In genomic region chr1:206713070-206713469, GRCh38 we compare ENCODE assay signal across 1 cellular context.
TF ChIP-seq lines count a peak whose summit lies in the region.

No MANE protein-coding gene starts in this region.

TF ChIP-seq in H1, 55 proteins besides CTCF, POLR2A, EP300 and RAD21:
- no peak for TF ChIP-seq TBP (IDR thresholded peaks at IDR 0.05; ENCODE audit: low read depth, low read length)
- no peak for TF ChIP-seq CEBPB (IDR thresholded peaks at IDR 0.05; ENCODE audit: low read depth, low read length)
- TF ChIP-seq, protein P1, sequence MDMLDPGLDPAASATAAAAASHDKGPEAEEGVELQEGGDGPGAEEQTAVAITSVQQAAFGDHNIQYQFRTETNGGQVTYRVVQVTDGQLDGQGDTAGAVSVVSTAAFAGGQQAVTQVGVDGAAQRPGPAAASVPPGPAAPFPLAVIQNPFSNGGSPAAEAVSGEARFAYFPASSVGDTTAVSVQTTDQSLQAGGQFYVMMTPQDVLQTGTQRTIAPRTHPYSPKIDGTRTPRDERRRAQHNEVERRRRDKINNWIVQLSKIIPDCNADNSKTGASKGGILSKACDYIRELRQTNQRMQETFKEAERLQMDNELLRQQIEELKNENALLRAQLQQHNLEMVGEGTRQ (IDR thresholded peaks at IDR 0.05; ENCODE audit: low read length) = no peak
- TF ChIP-seq ZNF274 (IDR thresholded peaks at IDR 0.05; ENCODE audit: borderline replicate concordance, extremely low read depth, low read length) = no peak
- no peak for TF ChIP-seq RNF2 (IDR thresholded peaks at IDR 0.05; ENCODE audit: borderline replicate concordance, low read depth, low read length, missing control alignments, poor library complexity, severe bottlenecking)
- no peak for TF ChIP-seq CHD1 (IDR thresholded peaks at IDR 0.05; ENCODE audit: low read depth, low read length)
- TF ChIP-seq SIN3A (conservative IDR thresholded peaks at IDR 0.05 in 1 of 2, IDR thresholded peaks at IDR 0.05 in 1 of 2; ENCODE audit: low read depth in 1 of 2, low read length in 2 of 2) = no peak
- no peak for TF ChIP-seq TEAD4 (IDR thresholded peaks at IDR 0.05; ENCODE audit: low read depth, low read length)
- no peak for TF ChIP-seq RBBP5 (IDR thresholded peaks at IDR 0.05; ENCODE audit: borderline replicate concordance, low read depth, low read length)
- no peak for TF ChIP-seq CHD2 (IDR thresholded peaks at IDR 0.05; ENCODE audit: low read length)
- no peak for TF ChIP-seq RFX5 (IDR thresholded peaks at IDR 0.05; ENCODE audit: borderline replicate concordance, low read depth, low read length)
- no peak for TF ChIP-seq FOSL1 (IDR thresholded peaks at IDR 0.05; ENCODE audit: insufficient read depth, low read depth, low read length)
- TF ChIP-seq ASH2L (IDR thresholded peaks at IDR 0.05; ENCODE audit: low read length) = no peak
- no peak for TF ChIP-seq KDM5A (IDR thresholded peaks at IDR 0.05; ENCODE audit: low read length)
